In genomic region chr3:5140230-5140621, GRCh38 we compare ENCODE assay signal across 12 cellular contexts. TPM values are rescaled to one million over a fixed set of nuclear protein-coding genes. Genes with fewer than 3 reads are reported as not detected.
DNase-seq lines count a peak whose midpoint lies in the region; ATAC-seq and TF ChIP-seq lines count a peak whose summit lies in the region.
"Had no signal": no experiment of that assay in that cellular context is flagged by ENCODE, and none has a peak within 500 bp of the region (broad histone marks: within the 10 kb centered on the region; RNA-seq: fewer than 3 reads in every experiment).

No MANE protein-coding gene starts in this region.

- intact Hi-C loops in OCI-LY7 (cut with micrococcal nuclease; ENCODE audit: unreplicated experiment) = no loop called here

- peaks cover 2% of the 10 kb centered on the region; the same call in 1 of the 2 replicates for H3K9me3 ChIP-seq in OCI-LY7 (ENCODE audit: low read length)
- H3K9me3 ChIP-seq: thoracic aorta had no signal

- H3K27ac ChIP-seq in OCI-LY7 (ENCODE audit: low read depth, low read length, poor library complexity, severe bottlenecking) (peak overlapping the region; percentile 18), brain microvascular endothelial cell (no peak overlapping the region)
- H3K27ac ChIP-seq: SK-N-MC had no signal

- H2AFZ ChIP-seq in OCI-LY7 (ENCODE audit: low read length) = no peak overlapping the region

- DNase-seq in OCI-LY7 (ENCODE audit: low spot score) (no peak), brain microvascular endothelial cell (no peak), OCI-M2 (lab: John Stamatoyannopoulos, UW; ENCODE audit: unreplicated experiment) (no peak), HuH-7.5 (ENCODE audit: low spot score) (no peak)
- no peak for DNase-seq in stimulated activated effector memory CD8-positive, alpha-beta T cell treated with anti-CD3 and anti-CD28 coated beads, Interleukin-12 subunit alpha, Interleukin-12 subunit beta, amount 100 ng/mL, for 72 hours (ENCODE audit: low spot score in 2 of 2)
- no peak for DNase-seq in central memory CD4-positive, alpha-beta T cell
- DNase-seq: heart right ventricle, NCI-H446 treated with DMSO at 0.1 percent for 48 hours had no signal

- no peaks in the 10 kb centered on the region for H3K9me2 ChIP-seq in OCI-LY7 (ENCODE audit: insufficient read depth, low read length)

- POLR2A ChIA-PET in OCI-LY7 (lab: Charles Lee) = interaction anchor here (1.0 to 5.1 kb wide), 7 partner anchors 9 to 57 kb away, joined by 3 to 52 read pairs (median 6); partner anchors contain the start of gene ARL8B

- peaks cover 65% of the 10 kb centered on the region for H3K4me1 ChIP-seq in OCI-LY7 (ENCODE audit: insufficient read depth, low read length, poor library complexity, severe bottlenecking)

- BruUV-seq in OCI-LY7 (replicated peaks; lab: Mats Ljungman, UMichigan) = no TSS peak

- H3K4me3 ChIP-seq in OCI-LY7 (ENCODE audit: low read depth, low read length, poor library complexity, severe bottlenecking) (no peak overlapping the region), brain microvascular endothelial cell (ENCODE audit: low read depth, low read length) (no peak overlapping the region)
- H3K4me3 ChIP-seq: heart right ventricle, SK-N-MC, thoracic aorta had no signal

- no peaks in the 10 kb centered on the region for H3K9me3 Mint-ChIP-seq in stimulated activated effector memory CD8-positive, alpha-beta T cell treated with anti-CD3 and anti-CD28 coated beads, Interleukin-12 subunit alpha, Interleukin-12 subunit beta, amount 100 ng/mL, for 72 hours

- peak overlapping the region; percentile 72 for H3K27ac Mint-ChIP-seq in stimulated activated effector memory CD8-positive, alpha-beta T cell treated with anti-CD3 and anti-CD28 coated beads, Interleukin-12 subunit alpha, Interleukin-12 subunit beta, amount 100 ng/mL, for 72 hours

- H3K27me3 ChIP-seq in brain microvascular endothelial cell (replicated peaks) = no peaks in the 10 kb centered on the region
- H3K27me3 ChIP-seq: heart right ventricle had no signal

- in situ Hi-C loops in brain microvascular endothelial cell (cut with HindIII; ENCODE audit: low pct_ligation_motif_present, low sequenced_read_pairs) = no loop called here

- H3K36me3 ChIP-seq in OCI-LY7 (ENCODE audit: insufficient read depth, low read length) (peaks cover 53% of the 10 kb centered on the region), brain microvascular endothelial cell (replicated peaks) (no peaks in the 10 kb centered on the region)
- H3K36me3 ChIP-seq: heart right ventricle, thoracic aorta had no signal

- H3K4me1 Mint-ChIP-seq in stimulated activated effector memory CD8-positive, alpha-beta T cell treated with anti-CD3 and anti-CD28 coated beads, Interleukin-12 subunit alpha, Interleukin-12 subunit beta, amount 100 ng/mL, for 72 hours = peaks cover 76% of the 10 kb centered on the region

- H3K4me2 ChIP-seq in OCI-LY7 (ENCODE audit: low read length) = peak overlapping the region; percentile 31; the same call in 1 of the 2 replicates

- H3K4me3 Mint-ChIP-seq in stimulated activated effector memory CD8-positive, alpha-beta T cell treated with anti-CD3 and anti-CD28 coated beads, Interleukin-12 subunit alpha, Interleukin-12 subunit beta, amount 100 ng/mL, for 72 hours = peak overlapping the region; percentile 3

- CTCF ChIA-PET in OCI-LY7 (lab: Charles Lee; ENCODE audit: unreplicated experiment) = interaction anchor here (0.6 kb wide), 1 partner anchor 79 kb away, joined by 3 read pairs; no protein-coding TSS in a partner anchor

- H3K36me3 Mint-ChIP-seq in stimulated activated effector memory CD8-positive, alpha-beta T cell treated with anti-CD3 and anti-CD28 coated beads, Interleukin-12 subunit alpha, Interleukin-12 subunit beta, amount 100 ng/mL, for 72 hours = peaks cover 11% of the 10 kb centered on the region

- H3K79me2 ChIP-seq in OCI-LY7 (ENCODE audit: insufficient read depth, low read depth, low read length) = peaks cover 100% of the 10 kb centered on the region

- TF ChIP-seq CTCF in OCI-LY7 (conservative IDR thresholded peaks at IDR 0.05; ENCODE audit: low read length) (no peak), brain microvascular endothelial cell (IDR thresholded peaks at IDR 0.05; ENCODE audit: low read depth, low read length, missing control alignments) (no peak)

- H4K20me1 ChIP-seq in OCI-LY7 (ENCODE audit: insufficient read depth, low read length) = no peaks in the 10 kb centered on the region

- ATAC-seq in GM19025 (IDR thresholded peaks at IDR 0.05; ENCODE audit: low read depth, unreplicated experiment) (peak; percentile 45), HG02678 (IDR thresholded peaks at IDR 0.05; ENCODE audit: unreplicated experiment) (peak; percentile 55)
- ATAC-seq in stimulated activated effector memory CD8-positive, alpha-beta T cell treated with anti-CD3 and anti-CD28 coated beads, Interleukin-12 subunit alpha, Interleukin-12 subunit beta, amount 100 ng/mL, for 72 hours = no peak

RNA-seq across cellular contexts. Expression of gene ARL8B, which starts 18.1 kb away (rescaled TPM):
- total RNA-seq in OCI-LY7 (2014; rRNA removed; shearing (Covaris generic)) = 20.1 and 27.1 TPM in 2 replicates
- total RNA-seq in OCI-LY7 (2022) = 50.7 and 60.4 TPM in 2 replicates

RNA-seq across cellular contexts. Expression of gene EDEM1, which starts 47.3 kb away (rescaled TPM):
- 125 and 186 TPM in 2 replicates for total RNA-seq in OCI-LY7 (2014; rRNA removed; shearing (Covaris generic))
- 337 and 398 TPM in 2 replicates for total RNA-seq in OCI-LY7 (2022)
